ENCODE assay signal across 1 cellular context in genomic region chr6:155112757-155113156, GRCh38.
TF ChIP-seq lines count a peak whose summit lies in the region.

No MANE protein-coding gene starts in this region.

TF ChIP-seq in H1, 55 proteins besides CTCF, POLR2A, EP300 and RAD21 (continued from another document):
- TF ChIP-seq GTF2F1 (IDR thresholded peaks at IDR 0.05; ENCODE audit: borderline replicate concordance, low read depth, low read length): no peak
- no peak for TF ChIP-seq SP4 (IDR thresholded peaks at IDR 0.05; ENCODE audit: low read length)
- TF ChIP-seq, protein P1, sequence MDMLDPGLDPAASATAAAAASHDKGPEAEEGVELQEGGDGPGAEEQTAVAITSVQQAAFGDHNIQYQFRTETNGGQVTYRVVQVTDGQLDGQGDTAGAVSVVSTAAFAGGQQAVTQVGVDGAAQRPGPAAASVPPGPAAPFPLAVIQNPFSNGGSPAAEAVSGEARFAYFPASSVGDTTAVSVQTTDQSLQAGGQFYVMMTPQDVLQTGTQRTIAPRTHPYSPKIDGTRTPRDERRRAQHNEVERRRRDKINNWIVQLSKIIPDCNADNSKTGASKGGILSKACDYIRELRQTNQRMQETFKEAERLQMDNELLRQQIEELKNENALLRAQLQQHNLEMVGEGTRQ (IDR thresholded peaks at IDR 0.05; ENCODE audit: low read length): no peak
